8 cellular contexts compared by ENCODE assay signal in genomic region chr19:38851622-38852230, GRCh38. TPM values are rescaled to one million over a fixed set of nuclear protein-coding genes. Genes with fewer than 3 reads are reported as not detected.
DNase-seq lines count a peak whose midpoint lies in the region; ATAC-seq, FAIRE-seq and TF ChIP-seq lines count a peak whose summit lies in the region.

No MANE protein-coding gene starts in this region.

- H3K9me3 ChIP-seq in smooth muscle cell (replicated peaks; ENCODE audit: low read depth) = no peaks in the 10 kb centered on the region

- 10% methylated on average over 34 of the region's 67 CpGs for WGBS in smooth muscle cell (ENCODE audit: low lambda C conversion rate)

- peak overlapping the region; percentile 98 for H3K4me2 ChIP-seq in smooth muscle cell

- peak overlapping the region; percentile 68 for H3K4me3 ChIP-seq in WI38 (ENCODE audit: low read depth, low read length)
- H3K4me3 ChIP-seq in bronchial epithelial cell (ENCODE audit: low read depth, low read length) = peak overlapping the region; percentile 70
- H3K4me3 ChIP-seq in smooth muscle cell = peak overlapping the region; percentile 95

- peaks cover 10% of the 10 kb centered on the region for H3F3A ChIP-seq in smooth muscle cell (ENCODE audit: low read depth)

- H3K27me3 ChIP-seq in bronchial epithelial cell (ENCODE audit: control insufficient read depth, insufficient read depth, low read length) (no peaks in the 10 kb centered on the region), smooth muscle cell (ENCODE audit: low read depth) (no peaks in the 10 kb centered on the region)

- H3K79me2 ChIP-seq in smooth muscle cell (ENCODE audit: low read depth) = peaks cover 23% of the 10 kb centered on the region

- H3K36me3 ChIP-seq in bronchial epithelial cell (ENCODE audit: control insufficient read depth, insufficient read depth, low read length) = peaks cover 10% of the 10 kb centered on the region
- H3K36me3 ChIP-seq in smooth muscle cell (ENCODE audit: low read depth) = peaks cover 5% of the 10 kb centered on the region

- TF ChIP-seq CTCF in WI38 (IDR thresholded peaks at IDR 0.05; ENCODE audit: low read depth, low read length) (no peak), bronchial epithelial cell (IDR thresholded peaks at IDR 0.05; ENCODE audit: insufficient read depth, low read length, severe bottlenecking) (no peak), smooth muscle cell (IDR thresholded peaks at IDR 0.05; ENCODE audit: borderline replicate concordance, insufficient read depth, poor library complexity, severe bottlenecking) (no peak)

- peaks cover 16% of the 10 kb centered on the region for H3K4me1 ChIP-seq in smooth muscle cell (ENCODE audit: low read depth)

- ATAC-seq in HG02870 (IDR thresholded peaks at IDR 0.05; ENCODE audit: unreplicated experiment) (peak; percentile 18), HG03469 (IDR thresholded peaks at IDR 0.05; ENCODE audit: unreplicated experiment) (no peak)

- no peak overlapping the region for H2AFZ ChIP-seq in smooth muscle cell (ENCODE audit: low read depth)

- peak overlapping the region; percentile 97 for H3K9ac ChIP-seq in smooth muscle cell (ENCODE audit: low read depth)

- no peak for FAIRE-seq in bronchial epithelial cell (lab: Jason Lieb, UNC)

- H4K20me1 ChIP-seq in smooth muscle cell (ENCODE audit: low read depth) = peaks cover 25% of the 10 kb centered on the region

- peak overlapping the region; percentile 98 for H3K27ac ChIP-seq in smooth muscle cell (ENCODE audit: low read depth)

- DNase-seq in DMS79 treated with DMSO at 0.1 percent for 48 hours (lab: John Stamatoyannopoulos, UW) = peak; percentile 75
- peak; percentile 100 for DNase-seq in NCI-H2227 (lab: John Stamatoyannopoulos, UW; ENCODE audit: unreplicated experiment)
- peak; percentile 62 for DNase-seq in bronchial epithelial cell (ENCODE audit: low read depth)
- DNase-seq in inferior parietal cortex (ENCODE audit: extremely low spot score) = peak; percentile 90
- DNase-seq in smooth muscle cell (lab: John Stamatoyannopoulos, UW; ENCODE audit: unreplicated experiment) = peak; percentile 78

RNA-seq across cellular contexts. Expression of gene HNRNPL, which starts 1.9 kb away (rescaled TPM):
- 172 and 246 TPM in 2 replicates for total RNA-seq in bronchial epithelial cell
- 170 and 174 TPM in 2 replicates for total RNA-seq in smooth muscle cell
- 158 and 173 TPM in 2 replicates for polyA plus RNA-seq in smooth muscle cell

RNA-seq across cellular contexts. Expression of gene ECH1, which starts 20.1 kb away (rescaled TPM):
- total RNA-seq in bronchial epithelial cell (44.5 and 51.1 TPM in 2 replicates), smooth muscle cell (41.4 and 47.6 TPM in 2 replicates)
- polyA plus RNA-seq in smooth muscle cell = 142 and 154 TPM in 2 replicates

RNA-seq across cellular contexts. Expression of gene RINL, which starts 26.3 kb away (rescaled TPM):
- 8.7 and 12.3 TPM in 2 replicates for total RNA-seq in bronchial epithelial cell
- 2.4 and 3.0 TPM in 2 replicates for total RNA-seq in smooth muscle cell
- 2.0 and 4.8 TPM in 2 replicates for polyA plus RNA-seq in smooth muscle cell

RNA-seq across cellular contexts. Expression of gene LGALS4, which starts 39.0 kb away (rescaled TPM):
- total RNA-seq in bronchial epithelial cell (0.64 and 1.1 TPM in 2 replicates), smooth muscle cell (not detected in 2 replicates)
- 1.3 and 2.4 TPM in 2 replicates for polyA plus RNA-seq in smooth muscle cell

RNA-seq across cellular contexts. Expression of gene SIRT2, which starts 47.7 kb away (rescaled TPM):
- total RNA-seq in bronchial epithelial cell (41.3 and 44.7 TPM in 2 replicates), smooth muscle cell (30.7 and 34.7 TPM in 2 replicates)
- 45.9 and 48.4 TPM in 2 replicates for polyA plus RNA-seq in smooth muscle cell
